In genomic region chr4:188619456-188620149, GRCh38 we compare ENCODE assay signal across 21 cellular contexts.
"Had no signal": no experiment of that assay in that cellular context is flagged by ENCODE, and none has a peak within 500 bp of the region (broad histone marks: within the 10 kb centered on the region; RNA-seq: fewer than 3 reads in every experiment).

No MANE protein-coding gene starts in this region.

- H3K4me1 Mint-ChIP-seq: activated B cell treated with CpG ODN at 0.5 μM for 24 hours; activated naive CD4-positive, alpha-beta T cell treated with anti-CD3 and anti-CD28 coated beads, Interleukin-2, amount 10 ng/mL, durations not matched to agents 7 days and 5 days; activated naive CD8-positive, alpha-beta T cell treated with anti-CD3 and anti-CD28 coated beads, Interleukin-2, amount 50 U/mL, for 24 hours; central memory CD8-positive, alpha-beta T cell; stimulated activated effector memory CD8-positive, alpha-beta T cell treated with anti-CD3 and anti-CD28 coated beads, Interleukin-12 subunit alpha, Interleukin-12 subunit beta, amount 100 ng/mL, for 72 hours had no signal

- H3K36me3 Mint-ChIP-seq: activated naive CD4-positive, alpha-beta T cell treated with anti-CD3 and anti-CD28 coated beads, Interleukin-2, amount 10 ng/mL, durations not matched to agents 7 days and 5 days; stimulated activated effector memory CD8-positive, alpha-beta T cell treated with anti-CD3 and anti-CD28 coated beads, Interleukin-12 subunit alpha, Interleukin-12 subunit beta, amount 100 ng/mL, for 72 hours had no signal

- H3K4me1 ChIP-seq: esophagus muscularis mucosa, gastroesophageal sphincter, heart left ventricle, left lung, pancreas, sigmoid colon, stomach, vagina had no signal

- FAIRE-seq: pancreas had no signal

- ATAC-seq: activated CD8-positive, alpha-beta T cell treated with anti-CD3 and anti-CD28 coated beads for 36 hours; activated naive CD8-positive, alpha-beta T cell treated with anti-CD3 and anti-CD28 coated beads, Interleukin-2, amount 50 U/mL, for 24 hours; gastroesophageal sphincter; heart left ventricle; left lung; pancreas; stimulated activated effector memory CD8-positive, alpha-beta T cell treated with anti-CD3 and anti-CD28 coated beads, Interleukin-12 subunit alpha, Interleukin-12 subunit beta, amount 100 ng/mL, for 72 hours had no signal

- H3K27ac Mint-ChIP-seq: activated B cell treated with CpG ODN at 0.5 μM for 24 hours; activated CD8-positive, alpha-beta T cell treated with anti-CD3 and anti-CD28 coated beads for 36 hours; activated naive CD4-positive, alpha-beta T cell treated with anti-CD3 and anti-CD28 coated beads, Interleukin-2, amount 10 ng/mL, durations not matched to agents 7 days and 5 days; activated naive CD8-positive, alpha-beta T cell treated with anti-CD3 and anti-CD28 coated beads, Interleukin-2, amount 50 U/mL, for 24 hours; activated T-cell treated with anti-CD3 and anti-CD28 coated beads, Interleukin-2, amount 50 U/mL, for 24 hours; stimulated activated effector memory CD8-positive, alpha-beta T cell treated with anti-CD3 and anti-CD28 coated beads, Interleukin-12 subunit alpha, Interleukin-12 subunit beta, amount 100 ng/mL, for 72 hours had no signal

- H3K9me3 ChIP-seq: esophagus muscularis mucosa, gastroesophageal sphincter, heart left ventricle, left lung, pancreas, sigmoid colon, stomach, vagina had no signal

- H3K36me3 ChIP-seq: esophagus muscularis mucosa, gastroesophageal sphincter, heart left ventricle, left lung, pancreas, sigmoid colon, stomach, vagina had no signal

- DNase-seq: activated B cell treated with CpG ODN at 0.5 μM for 24 hours; activated CD4-positive, alpha-beta T cell treated with anti-CD3 and anti-CD28 coated beads for 48 hours; activated CD8-positive, alpha-beta T cell treated with anti-CD3 and anti-CD28 coated beads for 36 hours; activated naive CD4-positive, alpha-beta T cell treated with anti-CD3 and anti-CD28 coated beads, Interleukin-2, amount 10 ng/mL, durations not matched to agents 7 days and 5 days; activated naive CD8-positive, alpha-beta T cell treated with anti-CD3 and anti-CD28 coated beads, Interleukin-2, amount 50 U/mL, for 24 hours; activated T-cell treated with anti-CD3 and anti-CD28 coated beads, Interleukin-2, amount 50 U/mL, for 24 hours; aorta; heart left ventricle; islet precursor cell; left lung; pancreas; sigmoid colon; stimulated activated CD4-positive, alpha-beta T cell treated with anti-CD3 and anti-CD28 coated beads, Interleukin-4, amount 100 ng/mL, for 24 hours; stomach; trophoblast cell had no signal

- H3K27ac ChIP-seq: coronary artery, esophagus muscularis mucosa, gastroesophageal sphincter, heart left ventricle, left lung, pancreas, sigmoid colon, stomach, vagina had no signal

- H3K4me3 Mint-ChIP-seq: activated B cell treated with CpG ODN at 0.5 μM for 24 hours; activated CD8-positive, alpha-beta T cell treated with anti-CD3 and anti-CD28 coated beads for 36 hours; activated naive CD4-positive, alpha-beta T cell treated with anti-CD3 and anti-CD28 coated beads, Interleukin-2, amount 10 ng/mL, durations not matched to agents 7 days and 5 days; activated naive CD8-positive, alpha-beta T cell treated with anti-CD3 and anti-CD28 coated beads, Interleukin-2, amount 50 U/mL, for 24 hours; activated T-cell treated with anti-CD3 and anti-CD28 coated beads, Interleukin-2, amount 50 U/mL, for 24 hours; central memory CD8-positive, alpha-beta T cell; stimulated activated effector memory CD8-positive, alpha-beta T cell treated with anti-CD3 and anti-CD28 coated beads, Interleukin-12 subunit alpha, Interleukin-12 subunit beta, amount 100 ng/mL, for 72 hours had no signal

- H3K4me3 ChIP-seq: coronary artery, esophagus muscularis mucosa, gastroesophageal sphincter, heart left ventricle, left lung, pancreas, sigmoid colon, stomach, vagina had no signal

- H3K27me3 ChIP-seq: esophagus muscularis mucosa, gastroesophageal sphincter, left lung, pancreas, sigmoid colon, stomach, vagina had no signal

- H3K27me3 Mint-ChIP-seq: activated B cell treated with CpG ODN at 0.5 μM for 24 hours; activated CD8-positive, alpha-beta T cell treated with anti-CD3 and anti-CD28 coated beads for 36 hours; activated naive CD4-positive, alpha-beta T cell treated with anti-CD3 and anti-CD28 coated beads, Interleukin-2, amount 10 ng/mL, durations not matched to agents 7 days and 5 days; activated naive CD8-positive, alpha-beta T cell treated with anti-CD3 and anti-CD28 coated beads, Interleukin-2, amount 50 U/mL, for 24 hours; activated T-cell treated with anti-CD3 and anti-CD28 coated beads, Interleukin-2, amount 50 U/mL, for 24 hours; central memory CD8-positive, alpha-beta T cell had no signal
